ENCODE assay signal across 8 cellular contexts in genomic region chr1:38859561-38860463, GRCh38. TPM values are rescaled to one million over a fixed set of nuclear protein-coding genes. Genes with fewer than 3 reads are reported as not detected.
DNase-seq lines count a peak whose midpoint lies in the region; ATAC-seq and TF ChIP-seq lines count a peak whose summit lies in the region.

A gene with protein sequence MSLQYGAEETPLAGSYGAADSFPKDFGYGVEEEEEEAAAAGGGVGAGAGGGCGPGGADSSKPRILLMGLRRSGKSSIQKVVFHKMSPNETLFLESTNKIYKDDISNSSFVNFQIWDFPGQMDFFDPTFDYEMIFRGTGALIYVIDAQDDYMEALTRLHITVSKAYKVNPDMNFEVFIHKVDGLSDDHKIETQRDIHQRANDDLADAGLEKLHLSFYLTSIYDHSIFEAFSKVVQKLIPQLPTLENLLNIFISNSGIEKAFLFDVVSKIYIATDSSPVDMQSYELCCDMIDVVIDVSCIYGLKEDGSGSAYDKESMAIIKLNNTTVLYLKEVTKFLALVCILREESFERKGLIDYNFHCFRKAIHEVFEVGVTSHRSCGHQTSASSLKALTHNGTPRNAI (minus strand): TSS chr1:38859772. CDS start chr1:38859646, 126 bp downstream.

- no peaks in the 10 kb centered on the region for H3K9me3 Mint-ChIP-seq in activated naive CD8-positive, alpha-beta T cell (ENCODE audit: low read depth)

- H3K4me1 Mint-ChIP-seq in activated naive CD8-positive, alpha-beta T cell (ENCODE audit: low read depth): peaks cover 69% of the 10 kb centered on the region

- peaks cover 8% of the 10 kb centered on the region for H3K36me3 Mint-ChIP-seq in activated naive CD8-positive, alpha-beta T cell

- H3K27ac ChIP-seq in temporal lobe (ENCODE audit: low read depth, low read length): peak within 1 kb of the TSS; percentile 95

- peak; percentile 94 for ATAC-seq in HG02642 (IDR thresholded peaks at IDR 0.05; ENCODE audit: poor library complexity, unreplicated experiment)
- ATAC-seq in omental fat pad (ENCODE audit: low FRiP score): peak; percentile 96

- no peaks in the 10 kb centered on the region for H3K27me3 Mint-ChIP-seq in activated naive CD8-positive, alpha-beta T cell

- DNase-seq in NCI-H1105 treated with DMSO at 0.1 percent for 48 hours (lab: John Stamatoyannopoulos, UW): peak; percentile 96
- DNase-seq in SKM-1 treated with dmso at 0.1 percent for 144 hours (lab: John Stamatoyannopoulos, UW; ENCODE audit: unreplicated experiment): peak; percentile 91
- peak; percentile 99 for DNase-seq in glomerular visceral epithelial cell (ENCODE audit: extremely low spot score)
- DNase-seq in omental fat pad (ENCODE audit: low spot score): peak; percentile 99

- TF ChIP-seq CTCF in omental fat pad (IDR thresholded peaks at IDR 0.05): no peak

- peak within 1 kb of the TSS; percentile 81 for H3K27ac Mint-ChIP-seq in activated naive CD8-positive, alpha-beta T cell

- peak; percentile 59 for TF ChIP-seq POLR2A in GM10847 (IDR thresholded peaks at IDR 0.05; ENCODE audit: extremely low read depth, insufficient read length)

- H3K4me3 Mint-ChIP-seq in activated naive CD8-positive, alpha-beta T cell: peak within 1 kb of the TSS; percentile 97

RNA-seq across cellular contexts. Expression of the gene that starts here (rescaled TPM):
- total RNA-seq in omental fat pad (10 to 100 TPM; 29.6 to 57.7 (median 39.4) TPM), temporal lobe (25.8 TPM)

Comparison
In these comparisons a context has a peak if more than half of its experiments do, and no peak if none do; other contexts are left out.
1. Peak in every context shown above with its lines: DNase-seq, ATAC-seq and H3K27ac ChIP-seq.